9 cellular contexts compared by ENCODE assay signal in genomic region chr4:55345980-55346850, GRCh38. TPM values are rescaled to one million over a fixed set of nuclear protein-coding genes. Genes with fewer than 3 reads are reported as not detected.
A peak's percentile ranks its signal among the peaks of the same experiment; 100 is the strongest.
DNase-seq lines count a peak whose midpoint lies in the region; ATAC-seq, FAIRE-seq and TF ChIP-seq lines count a peak whose summit lies in the region.
"Had no signal": no experiment of that assay in that cellular context is flagged by ENCODE, and none has a peak within 500 bp of the region (broad histone marks: within the 10 kb centered on the region; RNA-seq: fewer than 3 reads in every experiment).

Gene SRD5A3 (plus strand): TSS chr4:55346242. CDS start chr4:55346337, 95 bp downstream.

- FAIRE-seq in keratinocyte (lab: Jason Lieb, UNC): no peak
- FAIRE-seq: colon had no signal

- H3K4me1 ChIP-seq in keratinocyte (ENCODE audit: control insufficient read depth, extremely low read depth, insufficient read depth, low read length): peaks cover 8% of the 10 kb centered on the region

- dilution Hi-C loops in keratinocyte (cut with MboI; ENCODE audit: extremely low pct_ligation_motif_present, low sequenced_read_pairs): no loop called here

- peak within 1 kb of the TSS; percentile 70 for H3K27ac ChIP-seq in keratinocyte (ENCODE audit: control insufficient read depth, insufficient read depth, low read length)

- peak; percentile 59 for TF ChIP-seq CTCF in AG09319 (IDR thresholded peaks at IDR 0.05; ENCODE audit: low read depth, low read length)
- peak in 2 of 3 experiments; percentile 80 to 86 for TF ChIP-seq CTCF in keratinocyte (optimal IDR thresholded peaks at IDR 0.05 in 1 of 3, IDR thresholded peaks at IDR 0.05 in 1 of 3, conservative IDR thresholded peaks at IDR 0.05 in 1 of 3; ENCODE audit: extremely low read depth in 1 of 3, insufficient read depth in 2 of 3, low read length in 3 of 3)

- peak; percentile 91 for ATAC-seq in GM18868 (IDR thresholded peaks at IDR 0.05; ENCODE audit: unreplicated experiment)
- ATAC-seq in HG03097 (IDR thresholded peaks at IDR 0.05; ENCODE audit: low FRiP score, unreplicated experiment): peak; percentile 96

- H3K9ac ChIP-seq in keratinocyte (ENCODE audit: control insufficient read depth, extremely low read depth, insufficient read depth, low read length): peak within 1 kb of the TSS; percentile 86

- no peaks in the 10 kb centered on the region for H3K36me3 ChIP-seq in keratinocyte (ENCODE audit: control insufficient read depth in 2 of 2, extremely low read depth in 1 of 2, insufficient read depth in 2 of 2, low read length in 2 of 2)

- peak within 1 kb of the TSS; percentile 71 to 82 (median 78) for H3K4me3 ChIP-seq in keratinocyte (ENCODE audit: control insufficient read depth in 2 of 3, extremely low read depth in 1 of 3, insufficient read depth in 2 of 3, low read depth in 1 of 3, low read length in 3 of 3)

- H3K27me3 ChIP-seq in keratinocyte (ENCODE audit: control insufficient read depth, extremely low read depth, insufficient read depth, low read length): no peaks in the 10 kb centered on the region

- H3K79me2 ChIP-seq in keratinocyte (ENCODE audit: control insufficient read depth, insufficient read depth, low read length): no peaks in the 10 kb centered on the region

- no peaks in the 10 kb centered on the region for H3K9me1 ChIP-seq in keratinocyte (ENCODE audit: control insufficient read depth, extremely low read depth, insufficient read depth, low read length)

- peak within 1 kb of the TSS; percentile 93 for H2AFZ ChIP-seq in keratinocyte (ENCODE audit: control insufficient read depth, low read length)

- no peaks in the 10 kb centered on the region for H4K20me1 ChIP-seq in keratinocyte (ENCODE audit: control insufficient read depth, extremely low read depth, insufficient read depth, low read length)

- H3K4me2 ChIP-seq in keratinocyte (ENCODE audit: control insufficient read depth, extremely low read depth, insufficient read depth, low read depth, low read length): peak within 1 kb of the TSS; percentile 97

- DNase-seq in AG09319 (ENCODE audit: extremely low read depth, low read depth): peak; percentile 35
- DNase-seq in NCI-H2227 (lab: John Stamatoyannopoulos, UW; ENCODE audit: unreplicated experiment): peak; percentile 87
- DNase-seq in activated CD4-positive, CD25-positive, alpha-beta regulatory T cell (lab: John Stamatoyannopoulos, UW): peak; percentile 61 to 73 (median 70)
- peak; percentile 65 for DNase-seq in central memory CD4-positive, alpha-beta T cell
- no peak for DNase-seq in keratinocyte (ENCODE audit: low read depth, low spot score)
- peak; percentile 90 for DNase-seq in stimulated activated CD4-positive, alpha-beta T cell treated with anti-CD3 and anti-CD28 coated beads, Interleukin-15, amount 100 ng/mL, for 24 hours

- H3K9me3 ChIP-seq in keratinocyte (ENCODE audit: control insufficient read depth, low read depth, low read length): no peaks in the 10 kb centered on the region

RNA-seq across cellular contexts. Expression of gene SRD5A3, which starts in this region (rescaled TPM):
- polyA plus RNA-seq in keratinocyte: 7.3 to 15.9 TPM (median 15.6 TPM) in 3 replicates
- polyA plus RNA-seq in keratinocyte (2011; ENCODE audit: low read depth): 3.5 TPM
- 9.0 and 17.5 TPM in 2 replicates for polyA plus RNA-seq in keratinocyte (2011; cell fraction: cytosol; rRNA removed)
- 6.5 and 9.2 TPM in 2 replicates for polyA plus RNA-seq in keratinocyte (2011; cell fraction: nucleus; rRNA removed)
- 8.4 and 13.9 TPM in 2 replicates for polyA plus RNA-seq in keratinocyte (2012; ENCODE audit: low replicate concordance)
- 7.5 to 15.1 TPM (median 14.3 TPM) in 3 replicates for polyA minus RNA-seq in keratinocyte
- polyA minus RNA-seq in keratinocyte (2011; cell fraction: cytosol; rRNA and poly(A)+ RNA removed): 12.1 TPM
- 2.0 and 4.7 TPM in 2 replicates for polyA minus RNA-seq in keratinocyte (2011; cell fraction: nucleus; rRNA and poly(A)+ RNA removed)
